Comparison of ENCODE assay signal across 8 cellular contexts in the genomic region with DNA sequence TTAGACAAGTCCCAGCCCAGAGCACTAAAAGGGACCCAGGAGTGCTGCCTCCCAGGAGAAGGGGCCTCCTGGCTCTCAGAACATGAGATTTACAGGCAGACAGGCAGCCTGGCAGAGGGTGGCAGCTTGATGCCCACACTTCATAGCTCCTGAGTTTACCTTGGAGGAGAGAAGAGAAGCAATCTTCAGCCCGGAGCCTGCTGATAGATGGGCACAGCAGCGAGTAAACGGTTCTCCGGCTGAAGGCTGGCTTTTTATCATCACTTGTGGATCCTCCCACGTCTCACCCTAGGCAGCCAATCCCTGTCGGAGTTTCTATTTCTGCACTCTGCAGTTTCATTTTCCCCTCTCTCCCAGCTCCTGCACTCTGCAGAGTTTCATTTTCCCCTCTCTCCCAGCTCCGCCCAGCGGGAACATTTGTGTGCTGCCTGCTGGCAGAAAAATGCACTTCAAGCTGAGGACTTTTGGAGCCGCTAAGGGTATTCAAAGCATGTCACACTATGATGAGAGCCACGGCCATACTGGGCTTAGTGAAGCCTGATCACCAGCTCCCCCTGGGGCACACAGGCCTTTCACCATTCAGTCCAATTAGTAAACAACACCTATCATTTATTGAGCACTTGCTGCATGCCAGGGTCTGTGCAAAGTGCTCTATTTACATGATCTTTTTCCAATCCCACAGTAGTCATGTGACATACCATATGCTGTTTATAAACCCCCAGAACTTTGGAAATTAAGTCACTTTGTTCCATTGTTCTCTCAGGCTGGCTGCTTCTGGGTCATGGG. TPM values are rescaled to one million over a fixed set of nuclear protein-coding genes. Genes with fewer than 3 reads are reported as not detected.
DNase-seq lines count a peak whose midpoint lies in the region; ATAC-seq and TF ChIP-seq lines count a peak whose summit lies in the region.

A gene with protein sequence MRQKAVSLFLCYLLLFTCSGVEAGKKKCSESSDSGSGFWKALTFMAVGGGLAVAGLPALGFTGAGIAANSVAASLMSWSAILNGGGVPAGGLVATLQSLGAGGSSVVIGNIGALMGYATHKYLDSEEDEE (minus strand): TSS at position 229 of the 786 bp plus-strand sequence. CDS start 2,878 bp downstream, outside the sequence.

- H3K27ac Mint-ChIP-seq in activated CD4-positive, alpha-beta memory T cell treated with anti-CD3 and anti-CD28 coated beads for 36 hours: peak within 1 kb of the TSS; percentile 84

- POLR2A ChIA-PET in activated CD4-positive, alpha-beta memory T cell treated with anti-CD3 and anti-CD28 coated beads for 36 hours (lab: Charles Lee): interaction anchor here (0.6 to 1.7 kb wide), 7 partner anchors 10 to 161 kb away, joined by 3 to 10 read pairs (median 4); a partner anchor contains a TSS

- H3K4me3 ChIP-seq in lower lobe of right lung: peak within 1 kb of the TSS; percentile 67

- H3K4me1 ChIP-seq in lower lobe of right lung: peaks cover 35% of the 10 kb centered on the region

- H3K27me3 Mint-ChIP-seq in activated CD4-positive, alpha-beta memory T cell treated with anti-CD3 and anti-CD28 coated beads for 36 hours: no peaks in the 10 kb centered on the region

- ATAC-seq in HG03571 (IDR thresholded peaks at IDR 0.05; ENCODE audit: unreplicated experiment): peak; percentile 69
- ATAC-seq in lower lobe of right lung: peak; percentile 98

- no peaks in the 10 kb centered on the region for H3K36me3 Mint-ChIP-seq in activated CD4-positive, alpha-beta memory T cell treated with anti-CD3 and anti-CD28 coated beads for 36 hours

- no peaks in the 10 kb centered on the region for H3K36me3 ChIP-seq in lower lobe of right lung

- no peaks in the 10 kb centered on the region for H3K9me3 ChIP-seq in lower lobe of right lung

- CTCF ChIA-PET in activated CD4-positive, alpha-beta memory T cell treated with anti-CD3 and anti-CD28 coated beads for 36 hours (lab: Charles Lee): interaction anchor here (0.7 to 4.5 kb wide), 10 partner anchors 10 to 375 kb away, joined by 3 to 55 read pairs (median 4); a partner anchor contains a TSS

- peak within 1 kb of the TSS; percentile 91 for H3K4me3 Mint-ChIP-seq in activated CD4-positive, alpha-beta memory T cell treated with anti-CD3 and anti-CD28 coated beads for 36 hours

- H3K9me3 Mint-ChIP-seq in activated CD4-positive, alpha-beta memory T cell treated with anti-CD3 and anti-CD28 coated beads for 36 hours: no peaks in the 10 kb centered on the region

- peak; percentile 93 for DNase-seq in GM19240 (ENCODE audit: insufficient read length, low spot score)
- peak; percentile 88 for DNase-seq in NCI-H82 (lab: John Stamatoyannopoulos, UW)
- DNase-seq in activated CD4-positive, alpha-beta memory T cell treated with anti-CD3 and anti-CD28 coated beads for 36 hours: peak; percentile 89
- DNase-seq in ecto neural progenitor cell (ENCODE audit: low spot score): peak; percentile 80
- DNase-seq in lower lobe of right lung: peak; percentile 90
- peak; percentile 54 to 62 (median 58) for DNase-seq in stimulated activated CD4-positive, alpha-beta T cell treated with anti-CD3 and anti-CD28 coated beads, TNF-alpha, amount 100 ng/mL, for 24 hours (ENCODE audit: low read depth in 3 of 3)

- H3K27ac ChIP-seq in C4-2B (peak within 1 kb of the TSS; percentile 48), lower lobe of right lung (peak within 1 kb of the TSS; percentile 84)

- peak; percentile 52 for TF ChIP-seq CTCF in C4-2B (conservative IDR thresholded peaks at IDR 0.05)
- peak; percentile 54 for TF ChIP-seq CTCF in lower lobe of right lung (IDR thresholded peaks at IDR 0.05)

- intact Hi-C loops in activated CD4-positive, alpha-beta memory T cell treated with anti-CD3 and anti-CD28 coated beads for 36 hours (cut with micrococcal nuclease): loop anchor here (2.0 to 5.0 kb wide), 3 partner anchors 53 to 349 kb away; a partner anchor contains a TSS
- intact Hi-C loops in lower lobe of right lung (cut with DNase I): no loop called here

- H3K4me1 Mint-ChIP-seq in activated CD4-positive, alpha-beta memory T cell treated with anti-CD3 and anti-CD28 coated beads for 36 hours (ENCODE audit: low read depth): peaks cover 29% of the 10 kb centered on the region

- no peaks in the 10 kb centered on the region for H3K27me3 ChIP-seq in lower lobe of right lung (ENCODE audit: low read depth)

RNA-seq across cellular contexts. Expression of the gene that starts here (rescaled TPM):
- 10 to 100 TPM; 76.4 TPM for total RNA-seq in activated CD4-positive, alpha-beta memory T cell treated with anti-CD3 and anti-CD28 coated beads for 36 hours
- 211 TPM for total RNA-seq in lower lobe of right lung

Comparison
In these comparisons a context has a peak if more than half of its experiments do, and no peak if none do; other contexts are left out.
1. Peak in every context shown above with its lines: DNase-seq, ATAC-seq, H3K4me3 ChIP-seq and H3K27ac ChIP-seq.